Comparison of ENCODE assay signal across 32 cellular contexts in the genomic region with DNA sequence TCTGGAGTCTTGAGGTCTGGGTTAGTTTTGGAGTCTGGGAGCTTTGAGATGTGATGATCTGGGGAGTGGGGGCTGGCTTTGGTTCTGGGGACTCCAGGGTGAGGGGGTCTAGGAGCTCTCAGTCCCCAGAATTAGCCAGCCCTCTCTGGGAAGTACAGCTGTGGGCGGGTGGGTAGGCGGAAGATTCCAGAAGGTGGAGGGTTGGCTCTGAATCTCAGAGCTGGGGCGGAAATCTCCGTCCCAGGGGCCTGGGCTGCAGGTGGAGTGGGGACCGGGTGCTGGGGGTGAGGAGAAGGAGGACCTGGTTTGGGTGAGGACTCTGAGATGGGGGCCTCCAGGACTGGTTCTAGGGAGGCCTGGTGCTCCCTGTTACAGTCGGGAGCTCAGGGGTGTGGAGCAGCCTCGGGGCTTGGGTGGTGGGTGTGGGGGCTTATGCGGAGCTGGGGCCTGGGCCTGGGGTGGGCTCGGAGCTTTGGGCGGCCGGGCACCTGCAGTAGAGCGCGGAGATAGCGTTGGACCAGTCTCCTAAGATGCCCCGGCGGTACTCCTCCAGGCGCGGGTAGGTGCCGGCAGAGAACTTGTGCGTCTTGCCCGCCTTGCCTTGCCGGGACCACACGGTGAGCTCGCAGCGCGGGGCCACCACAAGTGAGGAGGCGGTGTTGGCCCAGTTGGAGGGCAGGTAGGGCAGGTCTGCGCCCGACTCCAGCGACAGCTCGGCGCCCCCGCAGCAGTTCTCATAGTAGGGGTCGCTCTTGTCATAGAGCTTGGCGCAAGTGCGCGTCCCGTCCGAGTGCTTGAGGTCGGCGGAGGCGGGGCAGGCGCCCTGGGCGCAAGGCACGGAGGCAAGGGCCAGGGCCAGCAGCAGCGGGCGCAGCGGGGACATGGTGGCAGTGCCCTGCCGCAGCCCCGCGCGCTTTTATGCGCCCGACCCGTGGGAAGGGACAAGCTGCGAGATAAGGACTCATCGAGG. TPM values are rescaled to one million over a fixed set of nuclear protein-coding genes. Genes with fewer than 3 reads are reported as not detected.
DNase-seq lines count a peak whose midpoint lies in the region; TF ChIP-seq lines count a peak whose summit lies in the region.
"Had no signal": no experiment of that assay in that cellular context is flagged by ENCODE, and none has a peak within 500 bp of the region (broad histone marks: within the 10 kb centered on the region; RNA-seq: fewer than 3 reads in every experiment).

A gene with protein sequence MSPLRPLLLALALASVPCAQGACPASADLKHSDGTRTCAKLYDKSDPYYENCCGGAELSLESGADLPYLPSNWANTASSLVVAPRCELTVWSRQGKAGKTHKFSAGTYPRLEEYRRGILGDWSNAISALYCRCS (minus strand): TSS at position 892 of the 970 bp plus-strand sequence. CDS start 9 bp downstream, at position 883.

- CTCF ChIA-PET in CD8-positive, alpha-beta memory T cell (lab: Charles Lee) = interaction anchor here (1.0 to 1.3 kb wide), 3 partner anchors 10 to 16 kb away, joined by 3 to 4 read pairs (median 3); no protein-coding TSS in a partner anchor

- no peaks in the 10 kb centered on the region for H3K4me1 ChIP-seq in CD8-positive, alpha-beta memory T cell (ENCODE audit: insufficient read depth, low read length)
- H3K4me1 ChIP-seq in endodermal cell (ENCODE audit: control insufficient read depth, insufficient read depth, low read length) (no peaks in the 10 kb centered on the region), neuronal stem cell (ENCODE audit: control insufficient read depth in 2 of 2, insufficient read depth in 1 of 2, low read depth in 1 of 2, low read length in 2 of 2) (peaks cover 3 to 6% of the 10 kb centered on the region in 2 donors)

- H3K4me1 Mint-ChIP-seq in CD8-positive, alpha-beta memory T cell = no peaks in the 10 kb centered on the region
- H3K4me1 Mint-ChIP-seq in endodermal cell = no peaks in the 10 kb centered on the region
- no peaks in the 10 kb centered on the region for H3K4me1 Mint-ChIP-seq in activated T-helper 2 cell treated with anti-CD3 and anti-CD28 coated beads, Interferon-gamma antibody, Interleukin-2, Interleukin-4, amounts not matched to agents 10 μg/mL and 5 μg/mL and 100 μg/mL, durations not matched to agents 14 hours and 24 hours and 36 hours (ENCODE audit: low read depth)
- no peaks in the 10 kb centered on the region for H3K4me1 Mint-ChIP-seq in activated T-helper 1 cell treated with anti-CD3 and anti-CD28 coated beads, Interleukin-12 subunit alpha, Interleukin-12 subunit beta, Interleukin-2, Interleukin-4 antibody, amounts not matched to agents 30 ng/mL and 10 ng/mL and 1 ng/mL, durations not matched to agents 14 hours and 24 hours and 36 hours (ENCODE audit: low read depth)
- H3K4me1 Mint-ChIP-seq: activated naive CD8-positive, alpha-beta T cell treated with anti-CD3 and anti-CD28 coated beads, Interleukin-2, amount 50 U/mL, for 24 hours; central memory CD8-positive, alpha-beta T cell had no signal

- H2AK5ac ChIP-seq in neuronal stem cell (ENCODE audit: low read depth, low read length) = peak within 1 kb of the TSS; percentile 14

- H3K27me3 Mint-ChIP-seq in CD8-positive, alpha-beta memory T cell = peaks cover 53 to 55% of the 10 kb centered on the region in 2 donors
- peaks cover 71% of the 10 kb centered on the region for H3K27me3 Mint-ChIP-seq in endodermal cell (ENCODE audit: insufficient read depth)
- peaks cover 46% of the 10 kb centered on the region for H3K27me3 Mint-ChIP-seq in activated T-helper 2 cell treated with anti-CD3 and anti-CD28 coated beads, Interferon-gamma antibody, Interleukin-2, Interleukin-4, amounts not matched to agents 10 μg/mL and 5 μg/mL and 100 μg/mL, durations not matched to agents 14 hours and 24 hours and 36 hours (ENCODE audit: low read depth)
- H3K27me3 Mint-ChIP-seq in activated T-helper 1 cell treated with anti-CD3 and anti-CD28 coated beads, Interleukin-12 subunit alpha, Interleukin-12 subunit beta, Interleukin-2, Interleukin-4 antibody, amounts not matched to agents 30 ng/mL and 10 ng/mL and 1 ng/mL, durations not matched to agents 14 hours and 24 hours and 36 hours (ENCODE audit: insufficient read depth) = peaks cover 31% of the 10 kb centered on the region

- H3K4me3 Mint-ChIP-seq in CD8-positive, alpha-beta memory T cell = peak within 1 kb of the TSS in 1 of 7 donors; percentile 74
- no peak within 1 kb of the TSS for H3K4me3 Mint-ChIP-seq in endodermal cell
- H3K4me3 Mint-ChIP-seq in activated T-helper 2 cell treated with anti-CD3 and anti-CD28 coated beads, Interferon-gamma antibody, Interleukin-2, Interleukin-4, amounts not matched to agents 10 μg/mL and 5 μg/mL and 100 μg/mL, durations not matched to agents 14 hours and 24 hours and 36 hours (ENCODE audit: low read depth) = no peak within 1 kb of the TSS
- no peak within 1 kb of the TSS for H3K4me3 Mint-ChIP-seq in activated T-helper 1 cell treated with anti-CD3 and anti-CD28 coated beads, Interleukin-12 subunit alpha, Interleukin-12 subunit beta, Interleukin-2, Interleukin-4 antibody, amounts not matched to agents 30 ng/mL and 10 ng/mL and 1 ng/mL, durations not matched to agents 14 hours and 24 hours and 36 hours
- H3K4me3 Mint-ChIP-seq: activated CD8-positive, alpha-beta T cell treated with anti-CD3 and anti-CD28 coated beads, Interleukin-2, amount 10 ng/mL, durations not matched to agents 7 days and 5 days; activated naive CD8-positive, alpha-beta T cell treated with anti-CD3 and anti-CD28 coated beads, Interleukin-2, amount 50 U/mL, for 24 hours; central memory CD8-positive, alpha-beta T cell; nephron; T-helper 1 cell treated with Interleukin-12 subunit alpha and Interleukin-12 subunit beta and Interleukin-4 antibody, amounts not matched to agents 30 μg/mL and 1 μg/mL, for 36 hours had no signal

- H3K79me1 ChIP-seq in neuronal stem cell (ENCODE audit: low read depth, low read length) = peaks cover 3% of the 10 kb centered on the region

- H3K36me3 Mint-ChIP-seq in CD8-positive, alpha-beta memory T cell = peaks cover 0 to 4% (median 0%) of the 10 kb centered on the region in 3 donors
- H3K36me3 Mint-ChIP-seq in endodermal cell (ENCODE audit: low read depth) = no peaks in the 10 kb centered on the region
- no peaks in the 10 kb centered on the region for H3K36me3 Mint-ChIP-seq in activated T-helper 2 cell treated with anti-CD3 and anti-CD28 coated beads, Interferon-gamma antibody, Interleukin-2, Interleukin-4, amounts not matched to agents 10 μg/mL and 5 μg/mL and 100 μg/mL, durations not matched to agents 14 hours and 24 hours and 36 hours (ENCODE audit: low read depth)
- H3K36me3 Mint-ChIP-seq in activated T-helper 1 cell treated with anti-CD3 and anti-CD28 coated beads, Interleukin-12 subunit alpha, Interleukin-12 subunit beta, Interleukin-2, Interleukin-4 antibody, amounts not matched to agents 30 ng/mL and 10 ng/mL and 1 ng/mL, durations not matched to agents 14 hours and 24 hours and 36 hours (ENCODE audit: low read depth) = no peaks in the 10 kb centered on the region

- WGBS in endodermal cell (ENCODE audit: insufficient coverage in 1 of 2, insufficient read length in 1 of 2), 2 experiments = 51 to 66% methylated on average over 25 to 57 of the region's 57 CpGs
- no CpG with 5 or more reads among the region's 57 CpGs for WGBS in neuronal stem cell (ENCODE audit: extremely low coverage in 2 of 2, insufficient read length in 2 of 2, insufficient replicate concordance in 1 of 2), 2 donors

- H2BK15ac ChIP-seq in neuronal stem cell (ENCODE audit: low read length) = peak within 1 kb of the TSS; percentile 60

- no peak within 1 kb of the TSS for H3K4ac ChIP-seq in neuronal stem cell (ENCODE audit: low read length)

- peaks cover 0 to 2% (median 0%) of the 10 kb centered on the region in 5 donors for H3K9me3 Mint-ChIP-seq in CD8-positive, alpha-beta memory T cell
- no peaks in the 10 kb centered on the region for H3K9me3 Mint-ChIP-seq in endodermal cell
- no peaks in the 10 kb centered on the region for H3K9me3 Mint-ChIP-seq in activated T-helper 2 cell treated with anti-CD3 and anti-CD28 coated beads, Interferon-gamma antibody, Interleukin-2, Interleukin-4, amounts not matched to agents 10 μg/mL and 5 μg/mL and 100 μg/mL, durations not matched to agents 14 hours and 24 hours and 36 hours
- no peaks in the 10 kb centered on the region for H3K9me3 Mint-ChIP-seq in activated T-helper 1 cell treated with anti-CD3 and anti-CD28 coated beads, Interleukin-12 subunit alpha, Interleukin-12 subunit beta, Interleukin-2, Interleukin-4 antibody, amounts not matched to agents 30 ng/mL and 10 ng/mL and 1 ng/mL, durations not matched to agents 14 hours and 24 hours and 36 hours
- H3K9me3 Mint-ChIP-seq: activated naive CD8-positive, alpha-beta T cell treated with anti-CD3 and anti-CD28 coated beads, Interleukin-2, amount 50 U/mL, for 24 hours; central memory CD8-positive, alpha-beta T cell; nephron; T-helper 1 cell treated with Interleukin-12 subunit alpha and Interleukin-12 subunit beta and Interleukin-4 antibody, amounts not matched to agents 30 μg/mL and 1 μg/mL, for 36 hours had no signal

- no peak for TF ChIP-seq CTCF in endodermal cell (conservative IDR thresholded peaks at IDR 0.05)

- DNase-seq in CD8-positive, alpha-beta memory T cell = no peak
- DNase-seq in H7 (peak; percentile 54), endodermal cell (peak; percentile 62), neuronal stem cell (ENCODE audit: low spot score) (no peak), mesenteric fat pad (ENCODE audit: low spot score) (no peak)
- no peak for DNase-seq in activated T-helper 2 cell treated with anti-CD3 and anti-CD28 coated beads, Interferon-gamma antibody, Interleukin-2, Interleukin-4, amounts not matched to agents 10 μg/mL and 5 μg/mL and 100 μg/mL, durations not matched to agents 14 hours and 24 hours and 36 hours (ENCODE audit: low spot score)
- no peak for DNase-seq in activated T-helper 1 cell treated with anti-CD3 and anti-CD28 coated beads, Interleukin-12 subunit alpha, Interleukin-12 subunit beta, Interleukin-2, Interleukin-4 antibody, amounts not matched to agents 30 ng/mL and 10 ng/mL and 1 ng/mL, durations not matched to agents 14 hours and 24 hours and 36 hours (ENCODE audit: low spot score)
- DNase-seq: activated CD8-positive, alpha-beta T cell treated with anti-CD3 and anti-CD28 coated beads, Interleukin-2, amount 10 ng/mL, durations not matched to agents 7 days and 5 days; activated effector memory CD4-positive, alpha-beta T cell treated with anti-CD3 and anti-CD28 coated beads, Interleukin-2, amount 50 U/mL, for 16 hours; activated naive CD8-positive, alpha-beta T cell treated with anti-CD3 and anti-CD28 coated beads, Interleukin-2, amount 50 U/mL, for 24 hours; activated T-cell treated with anti-CD3 and anti-CD28 coated beads for 4 hours; C1 segment of cervical spinal cord; KBM-7; mucosa of descending colon; NCI-H1105 treated with DMSO at 0.1 percent for 48 hours; NCI-H2029 treated with DMSO at 0.1 percent for 48 hours; NCI-H345; NCI-H774; right cardiac atrium; spleen; trophoblast cell had no signal

- intact Hi-C loops in activated T-helper 2 cell treated with anti-CD3 and anti-CD28 coated beads, Interferon-gamma antibody, Interleukin-2, Interleukin-4, amounts not matched to agents 10 μg/mL and 5 μg/mL and 100 μg/mL, durations not matched to agents 14 hours and 24 hours and 36 hours (cut with micrococcal nuclease) = no loop called here
- intact Hi-C loops in activated T-helper 1 cell treated with anti-CD3 and anti-CD28 coated beads, Interleukin-12 subunit alpha, Interleukin-12 subunit beta, Interleukin-2, Interleukin-4 antibody, amounts not matched to agents 30 ng/mL and 10 ng/mL and 1 ng/mL, durations not matched to agents 14 hours and 24 hours and 36 hours (cut with micrococcal nuclease) = no loop called here

- H3K18ac ChIP-seq in neuronal stem cell (ENCODE audit: low read length) = no peak within 1 kb of the TSS

- H3K4me3 ChIP-seq in CD8-positive, alpha-beta memory T cell (ENCODE audit: low read length) = no peak within 1 kb of the TSS
- H3K4me3 ChIP-seq in H7 (ENCODE audit: insufficient read depth, low read depth, low read length) = no peak within 1 kb of the TSS
- no peak within 1 kb of the TSS for H3K4me3 ChIP-seq in endodermal cell (ENCODE audit: low read length)
- H3K4me3 ChIP-seq in neuronal stem cell (ENCODE audit: low read length in 2 of 2) = peak within 1 kb of the TSS in 1 of 2 donors; percentile 43
- H3K4me3 ChIP-seq: mucosa of descending colon, spleen had no signal

- H3K36me3 ChIP-seq in CD8-positive, alpha-beta memory T cell (ENCODE audit: insufficient read depth, low read length) = no peaks in the 10 kb centered on the region
- H3K36me3 ChIP-seq in H7 (replicated peaks; ENCODE audit: control insufficient read depth, insufficient read depth, low read length) (no peaks in the 10 kb centered on the region), endodermal cell (ENCODE audit: control insufficient read depth, insufficient read depth, low read length) (no peaks in the 10 kb centered on the region), neuronal stem cell (replicated peaks in 1 of 2; ENCODE audit: control insufficient read depth in 2 of 2, insufficient read depth in 2 of 2, low read length in 2 of 2) (no peaks in the 10 kb centered on the region)
- H3K36me3 ChIP-seq: spleen had no signal

- POLR2A ChIA-PET in CD8-positive, alpha-beta memory T cell (lab: Charles Lee) = interaction anchor here (0.6 kb wide), 1 partner anchor 10 kb away, joined by 3 read pairs; no protein-coding TSS in a partner anchor

- peak within 1 kb of the TSS; percentile 94 for H3K14ac ChIP-seq in neuronal stem cell (ENCODE audit: low read length)

- H3K4me2 ChIP-seq in neuronal stem cell (ENCODE audit: insufficient read depth, low read length, poor library complexity, severe bottlenecking) = no peak within 1 kb of the TSS

- H3K27ac Mint-ChIP-seq in CD8-positive, alpha-beta memory T cell = no peak within 1 kb of the TSS
- no peak within 1 kb of the TSS for H3K27ac Mint-ChIP-seq in endodermal cell
- H3K27ac Mint-ChIP-seq in activated T-helper 2 cell treated with anti-CD3 and anti-CD28 coated beads, Interferon-gamma antibody, Interleukin-2, Interleukin-4, amounts not matched to agents 10 μg/mL and 5 μg/mL and 100 μg/mL, durations not matched to agents 14 hours and 24 hours and 36 hours = no peak within 1 kb of the TSS
- no peak within 1 kb of the TSS for H3K27ac Mint-ChIP-seq in activated T-helper 1 cell treated with anti-CD3 and anti-CD28 coated beads, Interleukin-12 subunit alpha, Interleukin-12 subunit beta, Interleukin-2, Interleukin-4 antibody, amounts not matched to agents 30 ng/mL and 10 ng/mL and 1 ng/mL, durations not matched to agents 14 hours and 24 hours and 36 hours
- H3K27ac Mint-ChIP-seq: activated CD8-positive, alpha-beta T cell treated with anti-CD3 and anti-CD28 coated beads, Interleukin-2, amount 10 ng/mL, durations not matched to agents 7 days and 5 days; activated naive CD8-positive, alpha-beta T cell treated with anti-CD3 and anti-CD28 coated beads, Interleukin-2, amount 50 U/mL, for 24 hours; nephron; T-helper 1 cell treated with Interleukin-12 subunit alpha and Interleukin-12 subunit beta and Interleukin-4 antibody, amounts not matched to agents 30 μg/mL and 1 μg/mL, for 36 hours had no signal

- H3K9ac ChIP-seq in endodermal cell (ENCODE audit: extremely low read depth, low read length, poor library complexity, severe bottlenecking) (no peak within 1 kb of the TSS), neuronal stem cell (ENCODE audit: low read depth, low read length, poor library complexity) (peak within 1 kb of the TSS; percentile 30)

- no peak within 1 kb of the TSS for H4K8ac ChIP-seq in neuronal stem cell (ENCODE audit: low read depth, low read length)

- peaks cover 19% of the 10 kb centered on the region for H3K27me3 ChIP-seq in CD8-positive, alpha-beta memory T cell (ENCODE audit: insufficient read depth, low read length, poor library complexity, severe bottlenecking)
- H3K27me3 ChIP-seq in H7 (ENCODE audit: control insufficient read depth, insufficient read depth, low read length) (no peaks in the 10 kb centered on the region; the same call in none of the 2 replicates), endodermal cell (ENCODE audit: control insufficient read depth, insufficient read depth, low read length, poor library complexity, severe bottlenecking) (peaks cover 33% of the 10 kb centered on the region), neuronal stem cell (ENCODE audit: control insufficient read depth in 3 of 3, insufficient read depth in 3 of 3, low read depth in 1 of 3, low read length in 3 of 3) (peaks cover 0 to 12% (median 4%) of the 10 kb centered on the region in 3 experiments)

- peak within 1 kb of the TSS; percentile 81 for H3K23ac ChIP-seq in neuronal stem cell (ENCODE audit: low read depth, low read length, poor library complexity)

- H3K9me3 ChIP-seq in CD8-positive, alpha-beta memory T cell (ENCODE audit: low read length) = no peaks in the 10 kb centered on the region
- no peaks in the 10 kb centered on the region for H3K9me3 ChIP-seq in endodermal cell (ENCODE audit: control insufficient read depth, low read length)
- no peaks in the 10 kb centered on the region for H3K9me3 ChIP-seq in neuronal stem cell (replicated peaks in 1 of 2; ENCODE audit: control insufficient read depth in 2 of 2, insufficient read depth in 1 of 2, low read depth in 1 of 2, low read length in 2 of 2)
- H3K9me3 ChIP-seq: mucosa of descending colon, spleen had no signal

- H2BK120ac ChIP-seq in neuronal stem cell (ENCODE audit: low read depth, low read length) = no peak within 1 kb of the TSS

- peak within 1 kb of the TSS; percentile 59 for H3K27ac ChIP-seq in CD8-positive, alpha-beta memory T cell (ENCODE audit: low read depth, low read length)
- H3K27ac ChIP-seq in endodermal cell (ENCODE audit: low read depth, low read length) (no peak within 1 kb of the TSS), neuronal stem cell (replicated peaks; ENCODE audit: low read length) (no peak within 1 kb of the TSS)
- H3K27ac ChIP-seq: spleen had no signal

- no peak within 1 kb of the TSS for H2AFZ ChIP-seq in neuronal stem cell (ENCODE audit: low read length)

- H2BK12ac ChIP-seq in neuronal stem cell (ENCODE audit: low read length) = no peak within 1 kb of the TSS

- H4K91ac ChIP-seq in neuronal stem cell (ENCODE audit: low read depth, low read length, poor library complexity) = no peak within 1 kb of the TSS

- no peak within 1 kb of the TSS for H2BK5ac ChIP-seq in neuronal stem cell (ENCODE audit: low read length)

RNA-seq across cellular contexts. Expression of the gene that starts here (rescaled TPM):
- not detected for total RNA-seq in CD8-positive, alpha-beta memory T cell
- not detected for polyA plus RNA-seq in CD8-positive, alpha-beta memory T cell
- total RNA-seq in H7 (2014; rRNA removed; shearing (Covaris generic)) = not detected in 2 replicates
- not detected for total RNA-seq in endodermal cell
- not detected for polyA plus RNA-seq in endodermal cell (2013, experiment 1 of 2)
- not detected for polyA plus RNA-seq in endodermal cell (2013, experiment 2 of 2)
- polyA plus RNA-seq in neuronal stem cell (2013, experiment 1 of 2) = not detected
- polyA plus RNA-seq in neuronal stem cell (2013, experiment 2 of 2) = not detected
- total RNA-seq in mesenteric fat pad = not detected
- not detected in 2 replicates for total RNA-seq in activated T-helper 2 cell treated with anti-CD3 and anti-CD28 coated beads, Interferon-gamma antibody, Interleukin-2, Interleukin-4, amounts not matched to agents 10 μg/mL and 5 μg/mL and 100 μg/mL, durations not matched to agents 14 hours and 24 hours and 36 hours
- total RNA-seq in activated T-helper 1 cell treated with anti-CD3 and anti-CD28 coated beads, Interleukin-12 subunit alpha, Interleukin-12 subunit beta, Interleukin-2, Interleukin-4 antibody, amounts not matched to agents 30 ng/mL and 10 ng/mL and 1 ng/mL, durations not matched to agents 14 hours and 24 hours and 36 hours = not detected in 2 replicates
- total RNA-seq: activated CD8-positive, alpha-beta T cell treated with anti-CD3 and anti-CD28 coated beads, Interleukin-2, amount 10 ng/mL, durations not matched to agents 7 days and 5 days; Daoy; dermis microvascular lymphatic vessel endothelial cell; endothelial cell of umbilical vein; H4; lower leg skin; MCF 10A; mucosa of descending colon; right cardiac atrium; spleen had no signal
- polyA plus RNA-seq: AG04450, endothelial cell of umbilical vein, keratinocyte, right cardiac atrium, spleen had no signal

Comparison
In these comparisons a context has a peak if more than half of its experiments do, and no peak if none do; other contexts are left out.
1. Peak in DNase-seq in H7; RNA of the gene not detected or under 1 TPM.
2. Peak in DNase-seq in endodermal cell; RNA of the gene not detected or under 1 TPM.